In the genomic region with DNA sequence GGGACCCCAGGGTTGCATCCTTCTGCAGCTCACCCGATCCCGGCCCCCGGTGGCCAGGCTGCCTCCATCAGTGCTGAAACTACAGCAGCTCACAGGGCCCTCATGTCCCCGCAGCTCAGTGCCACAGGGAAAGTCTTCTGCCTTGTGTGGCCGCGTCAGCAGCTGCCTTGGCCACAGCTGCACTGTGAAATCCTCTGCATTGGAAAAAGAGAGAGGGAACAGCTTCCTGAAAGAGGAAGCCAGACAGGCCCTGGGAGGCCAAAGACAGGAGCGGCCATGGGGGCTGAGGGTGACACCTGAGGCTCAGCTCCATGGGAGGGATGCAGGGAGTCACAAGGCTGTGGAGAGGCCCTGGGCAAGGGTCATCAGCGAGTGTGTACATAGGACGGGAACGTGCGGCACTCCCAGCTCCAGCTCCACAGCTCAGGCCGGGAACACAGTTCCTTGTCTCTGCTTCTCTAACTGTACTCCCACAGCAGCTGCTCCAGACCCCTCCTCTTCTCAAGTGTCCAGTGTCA, we compare ENCODE assay signal across 1 cellular context.
TF ChIP-seq lines count a peak whose summit lies in the region.

No MANE protein-coding gene starts in this region.

TF ChIP-seq in GM23338, 12 proteins besides CTCF, POLR2A, EP300 and RAD21 (continued from another document):
- TF ChIP-seq EZH2phosphoT487 (IDR thresholded peaks at IDR 0.05; ENCODE audit: unreplicated experiment), result no peak
- TF ChIP-seq, protein P1, sequence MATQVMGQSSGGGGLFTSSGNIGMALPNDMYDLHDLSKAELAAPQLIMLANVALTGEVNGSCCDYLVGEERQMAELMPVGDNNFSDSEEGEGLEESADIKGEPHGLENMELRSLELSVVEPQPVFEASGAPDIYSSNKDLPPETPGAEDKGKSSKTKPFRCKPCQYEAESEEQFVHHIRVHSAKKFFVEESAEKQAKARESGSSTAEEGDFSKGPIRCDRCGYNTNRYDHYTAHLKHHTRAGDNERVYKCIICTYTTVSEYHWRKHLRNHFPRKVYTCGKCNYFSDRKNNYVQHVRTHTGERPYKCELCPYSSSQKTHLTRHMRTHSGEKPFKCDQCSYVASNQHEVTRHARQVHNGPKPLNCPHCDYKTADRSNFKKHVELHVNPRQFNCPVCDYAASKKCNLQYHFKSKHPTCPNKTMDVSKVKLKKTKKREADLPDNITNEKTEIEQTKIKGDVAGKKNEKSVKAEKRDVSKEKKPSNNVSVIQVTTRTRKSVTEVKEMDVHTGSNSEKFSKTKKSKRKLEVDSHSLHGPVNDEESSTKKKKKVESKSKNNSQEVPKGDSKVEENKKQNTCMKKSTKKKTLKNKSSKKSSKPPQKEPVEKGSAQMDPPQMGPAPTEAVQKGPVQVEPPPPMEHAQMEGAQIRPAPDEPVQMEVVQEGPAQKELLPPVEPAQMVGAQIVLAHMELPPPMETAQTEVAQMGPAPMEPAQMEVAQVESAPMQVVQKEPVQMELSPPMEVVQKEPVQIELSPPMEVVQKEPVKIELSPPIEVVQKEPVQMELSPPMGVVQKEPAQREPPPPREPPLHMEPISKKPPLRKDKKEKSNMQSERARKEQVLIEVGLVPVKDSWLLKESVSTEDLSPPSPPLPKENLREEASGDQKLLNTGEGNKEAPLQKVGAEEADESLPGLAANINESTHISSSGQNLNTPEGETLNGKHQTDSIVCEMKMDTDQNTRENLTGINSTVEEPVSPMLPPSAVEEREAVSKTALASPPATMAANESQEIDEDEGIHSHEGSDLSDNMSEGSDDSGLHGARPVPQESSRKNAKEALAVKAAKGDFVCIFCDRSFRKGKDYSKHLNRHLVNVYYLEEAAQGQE (IDR thresholded peaks at IDR 0.05; ENCODE audit: unreplicated experiment), result no peak
TF ChIP-seq in GM23338: peak in this region for 0.
